Comparison of ENCODE assay signal across 13 cellular contexts in the genomic region with DNA sequence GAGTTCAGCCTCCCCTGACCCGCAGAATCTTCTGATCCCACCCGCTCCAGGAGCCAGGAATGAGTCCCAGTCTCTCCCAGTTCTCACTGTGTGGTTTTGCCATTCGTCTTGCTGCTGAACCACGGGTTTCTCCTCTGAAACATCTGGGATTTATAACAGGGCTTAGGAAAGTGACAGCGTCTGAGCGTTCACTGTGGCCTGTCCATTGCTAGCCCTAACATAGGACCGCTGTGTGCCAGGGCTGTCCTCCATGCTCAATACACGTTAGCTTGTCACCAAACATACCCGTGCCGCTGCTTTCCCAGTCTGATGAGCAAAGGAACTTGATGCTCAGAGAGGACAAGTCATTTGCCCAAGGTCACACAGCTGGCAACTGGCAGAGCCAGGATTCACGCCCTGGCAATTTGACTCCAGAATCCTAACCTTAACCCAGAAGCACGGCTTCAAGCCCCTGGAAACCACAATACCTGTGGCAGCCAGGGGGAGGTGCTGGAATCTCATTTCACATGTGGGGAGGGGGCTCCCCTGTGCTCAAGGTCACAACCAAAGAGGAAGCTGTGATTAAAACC. TPM values are rescaled to one million over a fixed set of nuclear protein-coding genes. Genes with fewer than 3 reads are reported as not detected.
A peak's percentile ranks its signal among the peaks of the same experiment; 100 is the strongest.
DNase-seq lines count a peak whose midpoint lies in the region; ATAC-seq, FAIRE-seq and TF ChIP-seq lines count a peak whose summit lies in the region.
"Had no signal": no experiment of that assay in that cellular context is flagged by ENCODE, and none has a peak within 500 bp of the region (broad histone marks: within the 10 kb centered on the region; RNA-seq: fewer than 3 reads in every experiment).

No MANE protein-coding gene starts in this region.

- no peak overlapping the region for H3K9ac ChIP-seq in SU-DHL-6 (ENCODE audit: low read length)
- H3K9ac ChIP-seq in kidney (ENCODE audit: low read length in 2 of 2): no peak overlapping the region

- H3K4me3 Mint-ChIP-seq in T-cell: no peak overlapping the region
- H3K4me3 Mint-ChIP-seq: naive B cell had no signal

- H3K27me3 ChIP-seq in AG04450 (ENCODE audit: control insufficient read depth, insufficient read depth, low read length): peaks cover 9% of the 10 kb centered on the region
- no peaks in the 10 kb centered on the region for H3K27me3 ChIP-seq in SU-DHL-6 (ENCODE audit: low read length)
- peaks cover 0 to 52% of the 10 kb centered on the region in 2 donors for H3K27me3 ChIP-seq in tibial artery

- H3K27ac Mint-ChIP-seq in T-cell: no peak overlapping the region
- H3K27ac Mint-ChIP-seq: activated T-helper 2 cell treated with anti-CD3 and anti-CD28 coated beads, Interferon-gamma antibody, Interleukin-2, Interleukin-4, amounts not matched to agents 10 μg/mL and 5 μg/mL and 100 μg/mL, durations not matched to agents 14 hours and 24 hours and 36 hours had no signal

- H2AFZ ChIP-seq in SU-DHL-6 (ENCODE audit: low read depth, low read length, severe bottlenecking): no peak overlapping the region

- H3K4me3 ChIP-seq in AG04450 (ENCODE audit: low read depth, low read length) (no peak overlapping the region), GM12875 (ENCODE audit: low read depth, low read length) (no peak overlapping the region), SU-DHL-6 (ENCODE audit: insufficient read depth, low read length, poor library complexity, severe bottlenecking) (no peak overlapping the region), kidney (ENCODE audit: low read length in 2 of 2) (peak overlapping the region; percentile 29 to 86), tibial artery (no peak overlapping the region)
- H3K4me3 ChIP-seq: thyroid gland had no signal

- H3K4me1 ChIP-seq in kidney (ENCODE audit: control insufficient read depth in 1 of 2, insufficient read depth in 1 of 2, low read depth in 1 of 2, low read length in 2 of 2) (peaks cover 0 to 4% of the 10 kb centered on the region in 2 donors), tibial artery (peaks cover 0 to 18% (median 0%) of the 10 kb centered on the region in 4 donors)

- TF ChIP-seq CTCF in AG04450 (IDR thresholded peaks at IDR 0.05; ENCODE audit: low read depth, low read length) (peak; percentile 10; the same call in 1 of the 2 replicates), GM12875 (IDR thresholded peaks at IDR 0.05; ENCODE audit: borderline replicate concordance, insufficient read depth, low read depth, low read length) (0 out of 2 replicates have a peak, but pooled peaks have one; percentile 21), SU-DHL-6 (IDR thresholded peaks at IDR 0.05; ENCODE audit: insufficient read depth, low read length, poor library complexity, severe bottlenecking) (peak; percentile 27), kidney (IDR thresholded peaks at IDR 0.05; ENCODE audit: borderline replicate concordance, extremely low read depth, insufficient read depth) (no peak), tibial artery (IDR thresholded peaks at IDR 0.05) (no peak)

- intact Hi-C loops in kidney (cut with DNase I): no loop called here
- intact Hi-C loops in tibial artery (cut with DNase I; ENCODE audit: low total_unique reads): loop anchor here (5.0 to 10.0 kb wide), 2 partner anchors 48 to 150 kb away; no protein-coding TSS in a partner anchor

- H4K20me1 ChIP-seq in SU-DHL-6 (ENCODE audit: low read depth, low read length): no peaks in the 10 kb centered on the region

- H3K36me3 Mint-ChIP-seq in T-cell: peaks cover 10% of the 10 kb centered on the region

- H3K79me2 ChIP-seq in SU-DHL-6 (ENCODE audit: insufficient read depth, low read length): no peaks in the 10 kb centered on the region

- H3K27me3 Mint-ChIP-seq in T-cell: peaks cover 19 to 23% of the 10 kb centered on the region in 2 donors

- H3K9me2 ChIP-seq in SU-DHL-6 (replicated peaks; ENCODE audit: insufficient read depth, low read length): no peaks in the 10 kb centered on the region

- ATAC-seq in T-cell (replicated peaks in 1 of 4): no peak

- FAIRE-seq in kidney (lab: Jason Lieb, UNC): no peak

- no peak for DNase-seq in AG04450 (ENCODE audit: low read depth, low spot score)
- DNase-seq in kidney: no peak
- no peak for DNase-seq in T-helper 2 cell
- no peak for DNase-seq in tibial artery
- DNase-seq in EL: no peak
- no peak for DNase-seq in T-cell
- DNase-seq: naive B cell, NCI-H2227 treated with DMSO at 0.1 percent for 48 hours, thyroid gland had no signal

- POLR2A ChIA-PET in AG04450 (lab: Yijun Ruan, JAX): interaction anchor here (1.1 kb wide), 1 partner anchor 50 kb away, joined by 3 read pairs; the partner anchor contains the start of gene CLPTM1
- POLR2A ChIA-PET in T-cell (lab: Charles Lee): interaction anchor here in 1 of 2 donors (0.6 kb wide), 1 partner anchor 124 kb away, joined by 3 read pairs; no protein-coding TSS in a partner anchor

- no peaks in the 10 kb centered on the region for H3K9me3 ChIP-seq in AG04450 (ENCODE audit: control insufficient read depth, insufficient read depth, low read length)
- no peaks in the 10 kb centered on the region for H3K9me3 ChIP-seq in SU-DHL-6 (ENCODE audit: insufficient read depth, low read length)
- no peaks in the 10 kb centered on the region for H3K9me3 ChIP-seq in kidney (ENCODE audit: control insufficient read depth in 1 of 2, low read length in 2 of 2)
- no peaks in the 10 kb centered on the region for H3K9me3 ChIP-seq in tibial artery
- H3K9me3 ChIP-seq: thyroid gland had no signal

- no peaks in the 10 kb centered on the region for H3K9me3 Mint-ChIP-seq in T-cell
- H3K9me3 Mint-ChIP-seq: activated T-helper 2 cell treated with anti-CD3 and anti-CD28 coated beads, Interferon-gamma antibody, Interleukin-2, Interleukin-4, amounts not matched to agents 10 μg/mL and 5 μg/mL and 100 μg/mL, durations not matched to agents 14 hours and 24 hours and 36 hours had no signal

- no peaks in the 10 kb centered on the region for H3F3A ChIP-seq in SU-DHL-6 (ENCODE audit: insufficient read depth)

- CTCF ChIA-PET in AG04450 (lab: Charles Lee) (interaction anchor here (0.6 to 4.5 kb wide), 10 partner anchors 8 to 435 kb away, joined by 3 to 101 read pairs (median 5); partner anchors contain the start of genes APOC1 and CLPTM1), T-cell (lab: Charles Lee) (no interaction called here)

- no peaks in the 10 kb centered on the region for H3K36me3 ChIP-seq in SU-DHL-6 (ENCODE audit: low read length)
- peaks cover 3 to 10% of the 10 kb centered on the region in 2 donors for H3K36me3 ChIP-seq in kidney (ENCODE audit: control insufficient read depth in 1 of 2, insufficient read depth in 2 of 2, low read length in 2 of 2)
- peaks cover 25 to 37% (median 34%) of the 10 kb centered on the region in 3 donors for H3K36me3 ChIP-seq in tibial artery

- no peak overlapping the region for H3K4me2 ChIP-seq in SU-DHL-6 (ENCODE audit: low read depth, low read length, poor library complexity, severe bottlenecking)

- no peak overlapping the region for H3K27ac ChIP-seq in AG04450 (ENCODE audit: low read depth, low read length)
- no peak overlapping the region for H3K27ac ChIP-seq in SU-DHL-6 (ENCODE audit: low read depth, low read length)
- H3K27ac ChIP-seq in kidney (ENCODE audit: low read depth in 2 of 2, low read length in 2 of 2): peak overlapping the region; percentile 25 to 61
- no peak overlapping the region for H3K27ac ChIP-seq in tibial artery
- H3K27ac ChIP-seq: thyroid gland had no signal

- peaks cover 8 to 12% (median 8%) of the 10 kb centered on the region in 3 donors for H3K4me1 Mint-ChIP-seq in T-cell

RNA-seq across cellular contexts. Expression of gene APOE, which starts 1.1 kb away (rescaled TPM):
- polyA plus RNA-seq in AG04450 (2011; rRNA removed): 5.9 and 7.2 TPM in 2 replicates
- 0.55 TPM in 1 of 2 replicates, not detected in the other for polyA minus RNA-seq in AG04450 (2011; rRNA and poly(A)+ RNA removed)
- total RNA-seq in kidney: 122 TPM
- 2,837 TPM for polyA plus RNA-seq in kidney (ENCODE audit: insufficient read depth, low read depth, low replicate concordance)
- 1 to 10 TPM; 2.0 to 9.5 (median 6.8) TPM for total RNA-seq in T-cell

RNA-seq across cellular contexts. Expression of gene APOC1, which starts 9.9 kb away (rescaled TPM):
- polyA plus RNA-seq in AG04450 (2011; rRNA removed) (3.4 and 4.9 TPM in 2 replicates), kidney (ENCODE audit: insufficient read depth, low read depth, low replicate concordance) (16.7 TPM)
- 0.74 and 0.83 TPM in 2 replicates for polyA minus RNA-seq in AG04450 (2011; rRNA and poly(A)+ RNA removed)
- total RNA-seq in kidney (11.8 TPM), T-cell (1 to 10 TPM in 3 of 5 donors, not detected in 2; 2.8 to 8.5 (median 3.9) TPM)

RNA-seq across cellular contexts. Expression of gene TOMM40, which starts 13.5 kb away (rescaled TPM):
- polyA plus RNA-seq in AG04450 (2011; rRNA removed) (21.7 and 27.1 TPM in 2 replicates), kidney (ENCODE audit: insufficient read depth, low read depth, low replicate concordance) (51.5 TPM)
- polyA minus RNA-seq in AG04450 (2011; rRNA and poly(A)+ RNA removed): 25.4 and 34.9 TPM in 2 replicates
- total RNA-seq in kidney (45.4 TPM), T-cell (10 to 100 TPM; 32.1 to 47.5 (median 41.5) TPM)

RNA-seq across cellular contexts. Expression of gene APOC4, which starts 37.5 kb away (rescaled TPM):
- polyA plus RNA-seq in AG04450 (2011; rRNA removed): not detected in 2 replicates
- polyA minus RNA-seq in AG04450 (2011; rRNA and poly(A)+ RNA removed): not detected in 2 replicates
- not detected for total RNA-seq in kidney
- not detected for polyA plus RNA-seq in kidney (ENCODE audit: insufficient read depth, low read depth, low replicate concordance)
- total RNA-seq in T-cell: not detected
- total RNA-seq: activated T-helper 2 cell treated with anti-CD3 and anti-CD28 coated beads, Interferon-gamma antibody, Interleukin-2, Interleukin-4, amounts not matched to agents 10 μg/mL and 5 μg/mL and 100 μg/mL, durations not matched to agents 14 hours and 24 hours and 36 hours; dermis microvascular lymphatic vessel endothelial cell; thyroid gland had no signal

RNA-seq across cellular contexts. Expression of gene APOC2, which starts 41.3 kb away (rescaled TPM):
- polyA plus RNA-seq in AG04450 (2011; rRNA removed) (not detected in 2 replicates), kidney (ENCODE audit: insufficient read depth, low read depth, low replicate concordance) (25.0 TPM)
- polyA minus RNA-seq in AG04450 (2011; rRNA and poly(A)+ RNA removed): not detected in 2 replicates
- total RNA-seq in kidney (1.6 TPM), T-cell (under 1 TPM in 2 of 5 donors, not detected in 3; 0.66 to 0.96 TPM)
- total RNA-seq: activated T-helper 2 cell treated with anti-CD3 and anti-CD28 coated beads, Interferon-gamma antibody, Interleukin-2, Interleukin-4, amounts not matched to agents 10 μg/mL and 5 μg/mL and 100 μg/mL, durations not matched to agents 14 hours and 24 hours and 36 hours; dermis microvascular lymphatic vessel endothelial cell had no signal

Comparison
In these comparisons a context has a peak if more than half of its experiments do, and no peak if none do; other contexts are left out.
1. H3K27ac ChIP-seq: peak in kidney (2 of 2); none in AG04450 (single experiment), SU-DHL-6 (single experiment) and tibial artery (0 of 2).
2. H3K4me3 ChIP-seq: peak in kidney (2 of 2); none in AG04450 (single experiment), GM12875 (single experiment), SU-DHL-6 (single experiment) and tibial artery (0 of 2).
3. CTCF ChIP-seq: peak in AG04450 (single experiment), GM12875 (single experiment) and SU-DHL-6 (single experiment); none in kidney (single experiment) and tibial artery (0 of 2).
4. RNA of gene APOE, which starts 1.1 kb away (total RNA-seq): 122 TPM in kidney (single experiment); 2.0 to 9.5 TPM in T-cell; every median in the first group is over 10 times any median in the second.